Comparison of ENCODE assay signal across 16 cellular contexts in genomic region chr7:70870349-70870748, GRCh38.
DNase-seq lines count a peak whose midpoint lies in the region; ATAC-seq, FAIRE-seq and TF ChIP-seq lines count a peak whose summit lies in the region.
"Had no signal": no experiment of that assay in that cellular context is flagged by ENCODE, and none has a peak within 500 bp of the region (broad histone marks: within the 10 kb centered on the region; RNA-seq: fewer than 3 reads in every experiment).

No MANE protein-coding gene starts in this region.

- no peaks in the 10 kb centered on the region for H3K9me3 ChIP-seq in H9 (ENCODE audit: control insufficient read depth, low read depth, low read length)
- no peaks in the 10 kb centered on the region for H3K9me3 ChIP-seq in H1 (ENCODE audit: insufficient read depth in 2 of 2, low read depth in 1 of 2, low read length in 1 of 2)
- no peaks in the 10 kb centered on the region for H3K9me3 ChIP-seq in gastrocnemius medialis
- H3K9me3 ChIP-seq in endodermal cell (ENCODE audit: control insufficient read depth, low read length): no peaks in the 10 kb centered on the region
- H3K9me3 ChIP-seq in lower lobe of right lung: peaks cover 5% of the 10 kb centered on the region
- H3K9me3 ChIP-seq: HAP-1 had no signal

- H4K5ac ChIP-seq in H9 (ENCODE audit: insufficient read length, low read depth, low read length) (no peak overlapping the region), H1 (ENCODE audit: insufficient read length, low read depth, low read length) (no peak overlapping the region)

- H2BK120ac ChIP-seq in H9 (ENCODE audit: low read depth, low read length, poor library complexity, severe bottlenecking) (no peak overlapping the region), H1 (replicated peaks; ENCODE audit: low read depth, low read length) (no peak overlapping the region)

- H3K4ac ChIP-seq in H9 (ENCODE audit: low read depth, low read length) (no peak overlapping the region), H1 (replicated peaks; ENCODE audit: insufficient read length, low read depth, low read length) (no peak overlapping the region)

- POLR2A ChIA-PET in H1 (lab: Charles Lee; ENCODE audit: partially characterized antibody): interaction anchor here (1.3 kb wide), 1 partner anchor 12 kb away, joined by 4 read pairs; no protein-coding TSS in a partner anchor

- H2BK5ac ChIP-seq in H9 (ENCODE audit: insufficient read length, low read length): no peak overlapping the region
- 0 out of 2 replicates have a peak overlapping the region, but pooled peaks have one; percentile 24 for H2BK5ac ChIP-seq in H1 (ENCODE audit: low read depth, low read length)

- no peak overlapping the region for H3K27ac ChIP-seq in H9 (ENCODE audit: insufficient read length, low read depth, low read length)
- H3K27ac ChIP-seq in H1 (ENCODE audit: low read depth, low read length): no peak overlapping the region
- H3K27ac ChIP-seq in gastrocnemius medialis: no peak overlapping the region
- H3K27ac ChIP-seq in endodermal cell (ENCODE audit: low read depth, low read length): no peak overlapping the region
- no peak overlapping the region for H3K27ac ChIP-seq in lower lobe of right lung

- H3K4me2 ChIP-seq in H9 (ENCODE audit: insufficient read depth, insufficient read length, low read length) (no peak overlapping the region), H1 (ENCODE audit: insufficient read depth in 1 of 2, low read depth in 2 of 2, low read length in 2 of 2) (no peak overlapping the region)

- DNase-seq in H9: no peak
- DNase-seq in H1 (ENCODE audit: low read depth in 1 of 2, low spot score in 2 of 2): no peak
- DNase-seq in nephron progenitor cell: no peak
- no peak for DNase-seq in gastrocnemius medialis
- DNase-seq in endodermal cell: no peak
- no peak for DNase-seq in lower lobe of right lung
- DNase-seq: C1 segment of cervical spinal cord; Calu3; CD4-positive, alpha-beta memory T cell; COR-L47; DMS53; DMS79 treated with DMSO at 0.1 percent for 48 hours; GF-D8; HFFc6 had no signal

- TF ChIP-seq RAD21 in H1 (IDR thresholded peaks at IDR 0.05 in 1 of 2, conservative IDR thresholded peaks at IDR 0.05 in 1 of 2; ENCODE audit: low read depth in 2 of 2, low read length in 2 of 2): no peak

- no peak for FAIRE-seq in H1 (lab: Jason Lieb, UNC)
- FAIRE-seq: GM12891 had no signal

- peak overlapping the region in 2 of 3 experiments; percentile 2 to 13; a peak in 3 of 7 replicates for H3K27ac Mint-ChIP-seq in H9
- peak overlapping the region; percentile 31 for H3K27ac Mint-ChIP-seq in nephron progenitor cell
- H3K27ac Mint-ChIP-seq in endodermal cell: no peak overlapping the region
- H3K27ac Mint-ChIP-seq: CD4-positive, alpha-beta memory T cell; HFFc6 had no signal

- H3K4me1 Mint-ChIP-seq in H9: peaks cover 14 to 17% of the 10 kb centered on the region in 2 experiments
- no peaks in the 10 kb centered on the region for H3K4me1 Mint-ChIP-seq in nephron progenitor cell
- no peaks in the 10 kb centered on the region for H3K4me1 Mint-ChIP-seq in endodermal cell
- H3K4me1 Mint-ChIP-seq: CD4-positive, alpha-beta memory T cell had no signal

- H2BK15ac ChIP-seq in H9 (ENCODE audit: low read depth, low read length) (no peak overlapping the region), H1 (ENCODE audit: low read length) (peak overlapping the region; percentile 81; the same call in 1 of the 2 replicates)

- no peaks in the 10 kb centered on the region for H4K20me1 ChIP-seq in H9 (ENCODE audit: control insufficient read depth, insufficient read depth, insufficient read length)
- H4K20me1 ChIP-seq in H1 (replicated peaks in 1 of 2; ENCODE audit: control insufficient read depth in 1 of 2, insufficient read depth in 2 of 2, low read length in 2 of 2): no peaks in the 10 kb centered on the region

- H3K14ac ChIP-seq in H9 (ENCODE audit: insufficient read depth, low read length) (no peak overlapping the region), H1 (ENCODE audit: insufficient read length) (no peak overlapping the region)

- H4K91ac ChIP-seq in H9 (ENCODE audit: insufficient read length, low read depth, low read length): no peak overlapping the region
- H4K91ac ChIP-seq in H1 (replicated peaks; ENCODE audit: insufficient read length, low read length): no peak overlapping the region

- no peak for TF ChIP-seq CTCF in H9 (conservative IDR thresholded peaks at IDR 0.05)
- TF ChIP-seq CTCF in H1 (IDR thresholded peaks at IDR 0.05; ENCODE audit: control extremely low read depth in 1 of 3, insufficient read depth in 1 of 3, low read depth in 1 of 3, low read length in 3 of 3): no peak
- no peak for TF ChIP-seq CTCF in nephron progenitor cell (IDR thresholded peaks at IDR 0.05)
- TF ChIP-seq CTCF in gastrocnemius medialis (IDR thresholded peaks at IDR 0.05 in 4 of 5, conservative IDR thresholded peaks at IDR 0.05 in 1 of 5): no peak
- TF ChIP-seq CTCF in endodermal cell (conservative IDR thresholded peaks at IDR 0.05): no peak
- TF ChIP-seq CTCF in lower lobe of right lung (IDR thresholded peaks at IDR 0.05): no peak

- H3K4me3 Mint-ChIP-seq in H9 (no peak overlapping the region), nephron progenitor cell (no peak overlapping the region), endodermal cell (no peak overlapping the region)
- H3K4me3 Mint-ChIP-seq: CD4-positive, alpha-beta memory T cell; HFFc6 had no signal

- intact Hi-C loops in gastrocnemius medialis (cut with DNase I; ENCODE audit: low total_unique reads) (no loop called here), lower lobe of right lung (cut with DNase I) (no loop called here)

- CTCF ChIA-PET in H1 (lab: Charles Lee; ENCODE audit: partially characterized antibody): interaction anchor here (2.1 kb wide), 1 partner anchor 9 kb away, joined by 10 read pairs; no protein-coding TSS in a partner anchor

- H2AFZ ChIP-seq in H9 (ENCODE audit: low read length): no peak overlapping the region
- H2AFZ ChIP-seq in H1 (ENCODE audit: low read length): no peak overlapping the region

- H3K18ac ChIP-seq in H9 (ENCODE audit: insufficient read length, low read depth, low read length) (no peak overlapping the region), H1 (ENCODE audit: extremely low read depth, low read length) (no peak overlapping the region)

- no peak overlapping the region for H4K8ac ChIP-seq in H9 (replicated peaks; ENCODE audit: insufficient read length, low read depth, low read length)
- no peak overlapping the region for H4K8ac ChIP-seq in H1 (ENCODE audit: extremely low read depth, insufficient read depth, low read length)

- no peak for ATAC-seq in gastrocnemius medialis
- ATAC-seq in lower lobe of right lung: no peak

- no peak overlapping the region for H3K56ac ChIP-seq in H9 (ENCODE audit: insufficient read length, low read depth, low read length)
- H3K56ac ChIP-seq in H1 (replicated peaks; ENCODE audit: insufficient read length, low read depth, low read length): no peak overlapping the region

- H3K79me1 ChIP-seq in H9 (ENCODE audit: insufficient read depth, low read depth, low read length, poor library complexity, severe bottlenecking) (no peaks in the 10 kb centered on the region), H1 (ENCODE audit: low read depth, low read length) (no peaks in the 10 kb centered on the region)

- H3K9me3 Mint-ChIP-seq in H9: peaks cover 6 to 22% of the 10 kb centered on the region in 2 experiments
- peaks cover 15% of the 10 kb centered on the region for H3K9me3 Mint-ChIP-seq in nephron progenitor cell
- H3K9me3 Mint-ChIP-seq in endodermal cell: peaks cover 21% of the 10 kb centered on the region

- no peak overlapping the region for H2AK5ac ChIP-seq in H9 (ENCODE audit: insufficient read length, low read length)
- H2AK5ac ChIP-seq in H1 (ENCODE audit: low read depth, low read length): no peak overlapping the region

- H2BK20ac ChIP-seq in H9 (ENCODE audit: low read depth, low read length, poor library complexity, severe bottlenecking): no peak overlapping the region
- H2BK20ac ChIP-seq in H1 (ENCODE audit: low read length): peak overlapping the region; percentile 97

- no peak overlapping the region for H2BK12ac ChIP-seq in H9 (ENCODE audit: insufficient read length, low read depth, low read length)
- 0 out of 2 replicates have a peak overlapping the region, but pooled peaks have one; percentile 50 for H2BK12ac ChIP-seq in H1 (ENCODE audit: low read depth, low read length)

- H3K27me3 Mint-ChIP-seq in H9 (ENCODE audit: low read depth) (no peaks in the 10 kb centered on the region; the same call in 1 of the 2 replicates), nephron progenitor cell (ENCODE audit: low read depth, poor library complexity) (no peaks in the 10 kb centered on the region), endodermal cell (ENCODE audit: insufficient read depth) (peaks cover 2% of the 10 kb centered on the region)
- H3K27me3 Mint-ChIP-seq: CD4-positive, alpha-beta memory T cell had no signal

- TF ChIP-seq POLR2A in H1 (IDR thresholded peaks at IDR 0.05; ENCODE audit: control extremely low read depth in 1 of 2, low read depth in 2 of 2, low read length in 2 of 2) (no peak), gastrocnemius medialis (IDR thresholded peaks at IDR 0.05) (no peak)

- H3K9ac ChIP-seq in H9 (ENCODE audit: extremely low read depth, insufficient read length, low read length) (no peak overlapping the region), H1 (replicated peaks in 1 of 4; ENCODE audit: extremely low read depth in 1 of 4, low read depth in 3 of 4, low read length in 3 of 4) (no peak overlapping the region), endodermal cell (ENCODE audit: extremely low read depth, low read length, poor library complexity, severe bottlenecking) (no peak overlapping the region)

- WGBS in H9 (ENCODE audit: extremely low coverage, insufficient read length, low lambda C conversion rate): no CpG with 5 or more reads among the region's 5 CpGs
- WGBS in H1 (ENCODE audit: extremely low coverage in 1 of 2, insufficient coverage in 1 of 2, insufficient read length in 1 of 2, insufficient replicate concordance in 2 of 2, low coverage in 1 of 2, low lambda C conversion rate in 2 of 2, missing lambda C conversion rate in 1 of 2), 2 experiments: 72% methylated on average over 5 of the region's 5 CpGs; no CpG with 5 or more reads in 1 of the 2 experiments
- 49 to 86% methylated on average over 2 to 5 of the region's 5 CpGs for WGBS in endodermal cell (ENCODE audit: insufficient coverage in 1 of 2, insufficient read length in 1 of 2), 2 experiments

- H3T11ph ChIP-seq in H9 (ENCODE audit: low read length): no peak overlapping the region

- H3K4me1 ChIP-seq in H9 (ENCODE audit: insufficient read depth, low read length): no peaks in the 10 kb centered on the region
- peaks cover 0 to 2% (median 0%) of the 10 kb centered on the region in 4 experiments; a peak in 1 of 7 replicates for H3K4me1 ChIP-seq in H1 (replicated peaks in 1 of 4; ENCODE audit: control insufficient read depth in 3 of 4, insufficient read depth in 4 of 4, low read length in 3 of 4)
- H3K4me1 ChIP-seq in gastrocnemius medialis: no peaks in the 10 kb centered on the region
- H3K4me1 ChIP-seq in endodermal cell (ENCODE audit: control insufficient read depth, insufficient read depth, low read length): no peaks in the 10 kb centered on the region
- no peaks in the 10 kb centered on the region for H3K4me1 ChIP-seq in lower lobe of right lung
- H3K4me1 ChIP-seq: HAP-1 had no signal

- H3K4me3 ChIP-seq in H1 (ENCODE audit: extremely low read depth in 1 of 4, insufficient read depth in 2 of 4, low read depth in 3 of 4, low read length in 4 of 4) (no peak overlapping the region), gastrocnemius medialis (no peak overlapping the region), endodermal cell (ENCODE audit: low read length) (no peak overlapping the region), lower lobe of right lung (no peak overlapping the region)
- H3K4me3 ChIP-seq: HAP-1 had no signal

- no peaks in the 10 kb centered on the region for H3K36me3 ChIP-seq in H1 (ENCODE audit: control insufficient read depth in 2 of 4, insufficient read depth in 4 of 4, low read length in 3 of 4)
- no peaks in the 10 kb centered on the region for H3K36me3 ChIP-seq in gastrocnemius medialis
- no peaks in the 10 kb centered on the region for H3K36me3 ChIP-seq in endodermal cell (ENCODE audit: control insufficient read depth, insufficient read depth, low read length)
- no peaks in the 10 kb centered on the region for H3K36me3 ChIP-seq in lower lobe of right lung
- H3K36me3 ChIP-seq: HAP-1 had no signal

- TF ChIP-seq EP300 in H1 (IDR thresholded peaks at IDR 0.05; ENCODE audit: borderline replicate concordance in 1 of 2, low read depth in 2 of 2, low read length in 2 of 2): no peak

- H3K23ac ChIP-seq in H9 (ENCODE audit: insufficient read length, low read depth, low read length): no peak overlapping the region
- no peak overlapping the region for H3K23ac ChIP-seq in H1 (ENCODE audit: insufficient read length)

- in situ Hi-C loops in gastrocnemius medialis (cut with MboI; ENCODE audit: low sequenced_read_pairs in 4 of 4): no loop called here

- H3K23me2 ChIP-seq in H9 (ENCODE audit: insufficient read length, low read depth, low read length, poor library complexity, severe bottlenecking): peaks cover 3% of the 10 kb centered on the region
- no peaks in the 10 kb centered on the region for H3K23me2 ChIP-seq in H1 (ENCODE audit: low read depth, low read length)

- H3K27me3 ChIP-seq in H9 (ENCODE audit: insufficient read depth, low read length) (no peaks in the 10 kb centered on the region), H1 (replicated peaks in 1 of 4; ENCODE audit: control insufficient read depth in 3 of 4, extremely low read depth in 1 of 4, insufficient read depth in 3 of 4, low read length in 3 of 4) (no peaks in the 10 kb centered on the region), gastrocnemius medialis (peaks cover 0 to 2% (median 0%) of the 10 kb centered on the region in 3 donors), endodermal cell (ENCODE audit: control insufficient read depth, insufficient read depth, low read length, poor library complexity, severe bottlenecking) (no peaks in the 10 kb centered on the region), lower lobe of right lung (ENCODE audit: low read depth) (peaks cover 4% of the 10 kb centered on the region)

- H3K36me3 Mint-ChIP-seq in H9 (ENCODE audit: insufficient read depth in 1 of 3, low read depth in 3 of 3) (peaks cover 2 to 15% (median 5%) of the 10 kb centered on the region in 3 experiments), nephron progenitor cell (ENCODE audit: low read depth) (no peaks in the 10 kb centered on the region), endodermal cell (ENCODE audit: low read depth) (peaks cover 2% of the 10 kb centered on the region)
- H3K36me3 Mint-ChIP-seq: CD4-positive, alpha-beta memory T cell had no signal

- no peaks in the 10 kb centered on the region for H3K79me2 ChIP-seq in H9 (ENCODE audit: insufficient read depth, low read length)
- H3K79me2 ChIP-seq in H1 (ENCODE audit: control insufficient read depth in 1 of 2, insufficient read depth in 2 of 2, low read length in 2 of 2): no peaks in the 10 kb centered on the region
